ENCODE assay signal across 2 cellular contexts in the genomic region with DNA sequence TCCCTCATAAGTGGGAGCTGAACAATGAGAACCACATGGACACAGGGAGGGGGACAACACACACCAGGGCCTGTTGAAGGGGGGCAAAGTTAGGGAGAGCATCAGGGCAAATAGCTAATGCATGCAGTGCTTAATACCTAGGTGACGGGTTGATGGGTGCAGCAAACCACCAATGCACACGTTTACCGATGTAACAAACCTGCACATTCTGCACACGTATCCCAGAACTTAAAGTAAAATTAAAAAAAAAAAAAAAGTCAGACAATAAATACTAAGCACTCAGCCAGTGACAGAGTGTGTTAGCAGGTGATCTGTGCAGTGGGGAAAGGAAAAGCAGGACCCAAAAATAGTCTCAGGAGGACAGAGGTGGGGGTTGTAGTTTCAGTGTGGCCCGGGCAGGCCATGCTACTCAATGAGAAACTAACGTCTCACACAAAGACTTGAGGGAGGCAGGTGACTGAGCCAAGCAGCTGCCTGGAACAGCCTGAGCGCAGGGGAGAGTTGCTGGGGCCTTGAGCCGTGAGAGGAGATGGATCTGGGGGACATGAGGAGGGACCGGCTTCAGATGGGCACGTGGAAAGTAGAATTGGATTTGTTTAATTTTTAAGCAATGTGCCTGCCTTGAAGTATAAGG.
TF ChIP-seq lines count a peak whose summit lies in the region.

No MANE protein-coding gene starts in this region.

TF ChIP-seq in GM12891, 5 proteins besides CTCF, POLR2A, EP300 and RAD21 (continued from another document):
- no peak for TF ChIP-seq SPI1 (IDR thresholded peaks at IDR 0.05; ENCODE audit: low read depth, low read length)
- TF ChIP-seq POLR2AphosphoS5 (IDR thresholded peaks at IDR 0.05; ENCODE audit: low read depth, low read length) = no peak
- no peak for TF ChIP-seq PAX5 (IDR thresholded peaks at IDR 0.05; ENCODE audit: insufficient read depth, low read length, severe bottlenecking)

TF ChIP-seq in H1, 55 proteins besides CTCF, POLR2A, EP300 and RAD21 (continued from another document):
- no peak for TF ChIP-seq POU5F1 (IDR thresholded peaks at IDR 0.05; ENCODE audit: low read depth, low read length)
- TF ChIP-seq NANOG (IDR thresholded peaks at IDR 0.05; ENCODE audit: insufficient read depth, low read depth, low read length, poor library complexity, severe bottlenecking) = no peak
- no peak for TF ChIP-seq GABPA (IDR thresholded peaks at IDR 0.05; ENCODE audit: borderline replicate concordance, insufficient read depth, low read length)
- TF ChIP-seq CREB1 (IDR thresholded peaks at IDR 0.05) = no peak
- no peak for TF ChIP-seq TEAD4 (IDR thresholded peaks at IDR 0.05; ENCODE audit: low read depth, low read length)
- TF ChIP-seq EGR1 (IDR thresholded peaks at IDR 0.05; ENCODE audit: borderline replicate concordance, low read depth, low read length) = no peak
- no peak for TF ChIP-seq KDM5A (IDR thresholded peaks at IDR 0.05; ENCODE audit: low read length)
- no peak for TF ChIP-seq SP1 (IDR thresholded peaks at IDR 0.05; ENCODE audit: low read depth, low read length)
- no peak for TF ChIP-seq NRF1 (IDR thresholded peaks at IDR 0.05; ENCODE audit: low read depth, low read length)
